14 cellular contexts compared by ENCODE assay signal in genomic region chr3:189122120-189122519, GRCh38. TPM values are rescaled to one million over a fixed set of nuclear protein-coding genes. Genes with fewer than 3 reads are reported as not detected.
DNase-seq lines count a peak whose midpoint lies in the region; ATAC-seq and TF ChIP-seq lines count a peak whose summit lies in the region.
"Had no signal": no experiment of that assay in that cellular context is flagged by ENCODE, and none has a peak within 500 bp of the region (broad histone marks: within the 10 kb centered on the region; RNA-seq: fewer than 3 reads in every experiment).

No MANE protein-coding gene starts in this region.

- H3K36me3 Mint-ChIP-seq in CD4-positive, CD25-positive, alpha-beta regulatory T cell: peaks cover 9% of the 10 kb centered on the region
- H3K36me3 Mint-ChIP-seq in activated CD4-positive, alpha-beta memory T cell treated with anti-CD3 and anti-CD28 coated beads, Interleukin-2, amount 10 ng/mL, durations not matched to agents 7 days and 5 days (ENCODE audit: low read depth): peaks cover 14% of the 10 kb centered on the region

- peaks cover 0 to 13% of the 10 kb centered on the region in 2 experiments for H3K9me3 ChIP-seq in CD4-positive, CD25-positive, alpha-beta regulatory T cell (ENCODE audit: control insufficient read depth in 2 of 2, low read length in 2 of 2)
- H3K9me3 ChIP-seq in heart right ventricle (peaks cover 0 to 10% (median 0%) of the 10 kb centered on the region in 11 donors), skeletal muscle satellite cell (replicated peaks; ENCODE audit: low read length) (no peaks in the 10 kb centered on the region)

- H3K4me2 ChIP-seq in skeletal muscle satellite cell (ENCODE audit: low read length): peak overlapping the region; percentile 69

- POLR2A ChIA-PET in activated CD4-positive, alpha-beta memory T cell treated with anti-CD3 and anti-CD28 coated beads, Interleukin-2, amount 10 ng/mL, durations not matched to agents 7 days and 5 days (lab: Charles Lee): interaction anchor here (1.1 to 2.2 kb wide), 6 partner anchors 10 to 1382 kb away, joined by 3 to 14 read pairs (median 4); no protein-coding TSS in a partner anchor

- no peak for ATAC-seq in CD4-positive, CD25-positive, alpha-beta regulatory T cell (ENCODE audit: low read depth in 2 of 2)
- ATAC-seq in heart right ventricle: peak in 1 of 8 donors; percentile 46
- ATAC-seq in HG03469 (IDR thresholded peaks at IDR 0.05; ENCODE audit: unreplicated experiment): no peak
- no peak for ATAC-seq in HG03432 (IDR thresholded peaks at IDR 0.05; ENCODE audit: unreplicated experiment)
- ATAC-seq: K562; Panc1; stimulated activated naive CD8-positive, alpha-beta T cell treated with anti-CD3 and anti-CD28 coated beads, Interleukin-15, amount 100 ng/mL, for 72 hours had no signal

- H3K4me1 ChIP-seq in CD4-positive, CD25-positive, alpha-beta regulatory T cell (ENCODE audit: control insufficient read depth, insufficient read depth, low read length, poor library complexity, severe bottlenecking): peaks cover 11% of the 10 kb centered on the region
- H3K4me1 ChIP-seq in heart right ventricle: peaks cover 3 to 30% (median 24%) of the 10 kb centered on the region in 9 donors
- peaks cover 26% of the 10 kb centered on the region for H3K4me1 ChIP-seq in skeletal muscle satellite cell (ENCODE audit: control insufficient read depth, insufficient read depth, low read length)

- 58 to 71% methylated on average over 2 of the region's 2 CpGs for WGBS in heart right ventricle, 2 donors

- TF ChIP-seq CTCF in heart right ventricle (IDR thresholded peaks at IDR 0.05): no peak

- peak overlapping the region; percentile 79 for H3K4me3 ChIP-seq in CD4-positive, CD25-positive, alpha-beta regulatory T cell (ENCODE audit: low read depth, low read length)
- H3K4me3 ChIP-seq in heart right ventricle (peak overlapping the region in 4 of 10 donors; percentile 1 to 16 (median 8)), skeletal muscle satellite cell (ENCODE audit: low read length) (peak overlapping the region; percentile 28)
- H3K4me3 ChIP-seq: K562 had no signal

- peak overlapping the region; percentile 56 to 73 (median 72) for H3K4me3 Mint-ChIP-seq in CD4-positive, CD25-positive, alpha-beta regulatory T cell
- peak overlapping the region; percentile 61 for H3K4me3 Mint-ChIP-seq in activated CD4-positive, alpha-beta memory T cell treated with anti-CD3 and anti-CD28 coated beads, Interleukin-2, amount 10 ng/mL, durations not matched to agents 7 days and 5 days

- intact Hi-C loops in heart right ventricle (cut with DNase I): no loop called here

- no peak for DNase-seq in CD4-positive, CD25-positive, alpha-beta regulatory T cell
- DNase-seq in activated CD4-positive, alpha-beta memory T cell treated with anti-CD3 and anti-CD28 coated beads, Interleukin-2, amount 10 ng/mL, durations not matched to agents 7 days and 5 days: no peak
- DNase-seq in heart right ventricle: no peak
- DNase-seq in activated naive CD4-positive, alpha-beta T cell (lab: John Stamatoyannopoulos, UW): no peak
- no peak for DNase-seq in KG1 (lab: John Stamatoyannopoulos, UW)
- DNase-seq: DMS153; dorsolateral prefrontal cortex; foreskin melanocyte; stimulated activated naive CD8-positive, alpha-beta T cell treated with anti-CD3 and anti-CD28 coated beads, Interleukin-15, amount 100 ng/mL, for 72 hours had no signal

- CTCF ChIA-PET in activated CD4-positive, alpha-beta memory T cell treated with anti-CD3 and anti-CD28 coated beads, Interleukin-2, amount 10 ng/mL, durations not matched to agents 7 days and 5 days (lab: Charles Lee): interaction anchor here (1.1 to 2.0 kb wide), 7 partner anchors 13 to 1383 kb away, joined by 3 to 8 read pairs (median 4); no protein-coding TSS in a partner anchor

- H3K27ac Mint-ChIP-seq in CD4-positive, CD25-positive, alpha-beta regulatory T cell: peak overlapping the region in 1 of 3 donors; percentile 51
- H3K27ac Mint-ChIP-seq in activated CD4-positive, alpha-beta memory T cell treated with anti-CD3 and anti-CD28 coated beads, Interleukin-2, amount 10 ng/mL, durations not matched to agents 7 days and 5 days: peak overlapping the region; percentile 67
- H3K27ac Mint-ChIP-seq: stimulated activated naive CD8-positive, alpha-beta T cell treated with anti-CD3 and anti-CD28 coated beads, Interleukin-15, amount 100 ng/mL, for 72 hours had no signal

- H3K27ac ChIP-seq in CD4-positive, CD25-positive, alpha-beta regulatory T cell (ENCODE audit: insufficient read depth, low read length, poor library complexity, severe bottlenecking): no peak overlapping the region
- peak overlapping the region; percentile 6 to 78 (median 60) for H3K27ac ChIP-seq in heart right ventricle

- H3K36me3 ChIP-seq in CD4-positive, CD25-positive, alpha-beta regulatory T cell (ENCODE audit: control insufficient read depth, insufficient read depth, low read length): no peaks in the 10 kb centered on the region
- no peaks in the 10 kb centered on the region for H3K36me3 ChIP-seq in heart right ventricle
- no peaks in the 10 kb centered on the region for H3K36me3 ChIP-seq in skeletal muscle satellite cell (ENCODE audit: insufficient read depth, low read length)

- peaks cover 0 to 14% (median 6%) of the 10 kb centered on the region in 7 donors for H3K9me3 Mint-ChIP-seq in CD4-positive, CD25-positive, alpha-beta regulatory T cell
- peaks cover 21% of the 10 kb centered on the region for H3K9me3 Mint-ChIP-seq in activated CD4-positive, alpha-beta memory T cell treated with anti-CD3 and anti-CD28 coated beads, Interleukin-2, amount 10 ng/mL, durations not matched to agents 7 days and 5 days

- peaks cover 11 to 46% (median 34%) of the 10 kb centered on the region in 4 donors for H3K4me1 Mint-ChIP-seq in CD4-positive, CD25-positive, alpha-beta regulatory T cell
- H3K4me1 Mint-ChIP-seq in activated CD4-positive, alpha-beta memory T cell treated with anti-CD3 and anti-CD28 coated beads, Interleukin-2, amount 10 ng/mL, durations not matched to agents 7 days and 5 days: peaks cover 39% of the 10 kb centered on the region
- H3K4me1 Mint-ChIP-seq: stimulated activated naive CD8-positive, alpha-beta T cell treated with anti-CD3 and anti-CD28 coated beads, Interleukin-15, amount 100 ng/mL, for 72 hours had no signal

- H3K27me3 Mint-ChIP-seq in CD4-positive, CD25-positive, alpha-beta regulatory T cell: no peaks in the 10 kb centered on the region
- H3K27me3 Mint-ChIP-seq in activated CD4-positive, alpha-beta memory T cell treated with anti-CD3 and anti-CD28 coated beads, Interleukin-2, amount 10 ng/mL, durations not matched to agents 7 days and 5 days: no peaks in the 10 kb centered on the region

- peak overlapping the region; percentile 29 for H3K9ac ChIP-seq in skeletal muscle satellite cell (ENCODE audit: low read depth, low read length)

- no peaks in the 10 kb centered on the region for H3K27me3 ChIP-seq in CD4-positive, CD25-positive, alpha-beta regulatory T cell (ENCODE audit: control insufficient read depth, insufficient read depth, low read length)
- H3K27me3 ChIP-seq in heart right ventricle (no peaks in the 10 kb centered on the region), skeletal muscle satellite cell (ENCODE audit: control insufficient read depth, insufficient read depth, low read length) (no peaks in the 10 kb centered on the region)
- H3K27me3 ChIP-seq: dorsolateral prefrontal cortex had no signal

RNA-seq across cellular contexts. Expression of gene TPRG1, which starts 49.7 kb away (rescaled TPM):
- total RNA-seq in CD4-positive, CD25-positive, alpha-beta regulatory T cell: 5.5 TPM
- polyA plus RNA-seq in CD4-positive, CD25-positive, alpha-beta regulatory T cell: 10 to 100 TPM in 1 of 4 donors, 1 to 10 TPM in 3; 1.5 to 10.8 (median 3.7) TPM
- 1 to 10 TPM; 8.7 to 9.7 TPM for total RNA-seq in activated CD4-positive, alpha-beta memory T cell treated with anti-CD3 and anti-CD28 coated beads, Interleukin-2, amount 10 ng/mL, durations not matched to agents 7 days and 5 days
- total RNA-seq in heart right ventricle: 1 to 10 TPM; 1.0 to 3.1 (median 2.1) TPM
- under 1 TPM; 0.62 to 0.73 TPM for polyA plus RNA-seq in heart right ventricle
- 2.6 and 2.8 TPM in 2 replicates for total RNA-seq in skeletal muscle satellite cell (2012; rRNA removed)
- total RNA-seq: K562 had no signal
